In the genomic region with DNA sequence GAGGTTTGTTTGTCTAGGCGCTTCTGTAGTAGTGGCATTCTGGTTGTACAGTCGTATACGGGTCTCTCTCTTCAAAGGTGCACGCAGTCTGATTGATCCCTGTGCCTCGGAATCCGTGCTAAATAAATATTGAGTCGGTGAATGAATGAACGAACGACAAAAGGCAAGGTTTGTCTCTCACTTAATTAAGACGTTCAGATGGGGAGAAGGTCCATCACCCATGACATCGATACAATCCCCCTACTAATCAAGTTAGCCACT, we compare ENCODE assay signal across 8 cellular contexts. TPM values are rescaled to one million over a fixed set of nuclear protein-coding genes. Genes with fewer than 3 reads are reported as not detected.
DNase-seq lines count a peak whose midpoint lies in the region; ATAC-seq, FAIRE-seq and TF ChIP-seq lines count a peak whose summit lies in the region.

No MANE protein-coding gene starts in this region.

- no peak for DNase-seq in astrocyte (ENCODE audit: low read depth)
- no peak for DNase-seq in stimulated activated CD4-positive, alpha-beta T cell treated with anti-CD3 and anti-CD28 coated beads, Interleukin-15, amount 100 ng/mL, for 24 hours
- DNase-seq in D721Med (ENCODE audit: insufficient read length, low spot score), result no peak
- no peak for DNase-seq in MV-4-11 (lab: John Stamatoyannopoulos, UW)

- H3K9ac ChIP-seq in astrocyte (ENCODE audit: low read length), result peak overlapping the region; percentile 97

- FAIRE-seq in astrocyte (lab: Jason Lieb, UNC) (no peak), D721Med (lab: Jason Lieb, UNC) (no peak)

- peak overlapping the region; percentile 93 for H3K27ac ChIP-seq in astrocyte (ENCODE audit: low read depth, low read length)

- H3K79me2 ChIP-seq in astrocyte (ENCODE audit: insufficient read depth, low read length), result peaks cover 5% of the 10 kb centered on the region

- H3K27me3 ChIP-seq in astrocyte (ENCODE audit: insufficient read depth, low read length) (no peaks in the 10 kb centered on the region), mononuclear cell (ENCODE audit: insufficient read depth, low read length) (no peaks in the 10 kb centered on the region)

- H3K27ac Mint-ChIP-seq in astrocyte (ENCODE audit: unreplicated experiment), result peak overlapping the region; percentile 51

- no peaks in the 10 kb centered on the region for H3K36me3 ChIP-seq in astrocyte (ENCODE audit: insufficient read depth, low read length)

- H3K4me2 ChIP-seq in astrocyte (ENCODE audit: low read length), result peak overlapping the region; percentile 90

- H4K20me1 ChIP-seq in astrocyte (ENCODE audit: insufficient read depth, low read length), result no peaks in the 10 kb centered on the region

- peak overlapping the region; percentile 84 for H3K4me3 Mint-ChIP-seq in astrocyte (ENCODE audit: unreplicated experiment)

- ATAC-seq in GM18511 (IDR thresholded peaks at IDR 0.05; ENCODE audit: unreplicated experiment) (peak; percentile 2), HG03159 (IDR thresholded peaks at IDR 0.05; ENCODE audit: unreplicated experiment) (peak; percentile 0), HG03565 (IDR thresholded peaks at IDR 0.05; ENCODE audit: unreplicated experiment) (no peak)

- H3K4me3 ChIP-seq in astrocyte (ENCODE audit: insufficient read depth, low read depth, low read length), result peak overlapping the region; percentile 92
- H3K4me3 ChIP-seq in mononuclear cell (ENCODE audit: low read length), result peak overlapping the region; percentile 92

- peaks cover 8% of the 10 kb centered on the region for H3K4me1 Mint-ChIP-seq in astrocyte (ENCODE audit: low read depth, unreplicated experiment)

- no peak for TF ChIP-seq CTCF in astrocyte (IDR thresholded peaks at IDR 0.05; ENCODE audit: insufficient read depth, low read depth, low read length)
- TF ChIP-seq CTCF in D721Med (IDR thresholded peaks at IDR 0.05; ENCODE audit: insufficient read depth, missing control alignments), result no peak

- no peaks in the 10 kb centered on the region for H3K9me3 Mint-ChIP-seq in astrocyte (ENCODE audit: unreplicated experiment)

- peak overlapping the region; percentile 73 for H2AFZ ChIP-seq in astrocyte (ENCODE audit: low read depth, low read length)

- H3K9me3 ChIP-seq in astrocyte (ENCODE audit: insufficient read depth, low read depth, low read length), result no peaks in the 10 kb centered on the region
- no peaks in the 10 kb centered on the region for H3K9me3 ChIP-seq in mononuclear cell (ENCODE audit: low read depth, low read length)

- H3K4me1 ChIP-seq in astrocyte (ENCODE audit: insufficient read depth, low read length) (peaks cover 24% of the 10 kb centered on the region), mononuclear cell (ENCODE audit: insufficient read depth, low read length) (peaks cover 31% of the 10 kb centered on the region)

- no peaks in the 10 kb centered on the region for H3K27me3 Mint-ChIP-seq in astrocyte (ENCODE audit: low read depth, unreplicated experiment)

- no peaks in the 10 kb centered on the region for H3K36me3 Mint-ChIP-seq in astrocyte (ENCODE audit: low read depth, unreplicated experiment)

RNA-seq across cellular contexts. Expression of a gene that starts 0.5 kb away (rescaled TPM):
- total RNA-seq in astrocyte (10.0 and 10.1 TPM in 2 replicates), mononuclear cell (161 TPM)

Comparison
In these comparisons a context has a peak if more than half of its experiments do, and no peak if none do; other contexts are left out.
1. RNA of a gene that starts 0.5 kb away (total RNA-seq): 161 TPM in mononuclear cell (single experiment); 10.0 to 10.1 TPM in astrocyte; every median in the first group is over 10 times any median in the second.